1 cellular context compared by ENCODE assay signal in the genomic region with DNA sequence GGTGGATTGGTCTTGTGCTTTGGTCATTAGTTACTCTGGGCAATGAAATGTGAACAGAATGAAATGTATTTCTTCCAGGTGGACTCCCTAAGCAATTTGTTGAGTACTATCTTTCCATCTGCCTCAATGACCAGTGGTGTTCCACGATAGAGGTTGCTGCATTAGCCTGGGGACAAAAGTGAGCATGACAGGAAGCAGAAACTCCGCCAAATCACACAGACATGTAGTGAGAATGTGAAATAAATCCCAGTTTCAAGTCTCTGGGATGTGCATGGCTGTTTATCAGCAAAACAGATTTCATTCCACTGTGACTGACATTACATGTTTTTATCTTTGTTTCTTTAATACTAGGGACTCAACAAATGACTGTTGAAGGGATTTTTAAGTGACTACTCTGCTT.
TF ChIP-seq lines count a peak whose summit lies in the region.

No MANE protein-coding gene starts in this region.

TF ChIP-seq in HCT116, 20 proteins besides CTCF, POLR2A, EP300 and RAD21 (continued from another document):
- TF ChIP-seq REST (IDR thresholded peaks at IDR 0.05; ENCODE audit: low read depth) (no peak), ZFX (IDR thresholded peaks at IDR 0.05) (no peak), EGR1 (IDR thresholded peaks at IDR 0.05; ENCODE audit: low read depth) (no peak)
- TF ChIP-seq, protein P1, sequence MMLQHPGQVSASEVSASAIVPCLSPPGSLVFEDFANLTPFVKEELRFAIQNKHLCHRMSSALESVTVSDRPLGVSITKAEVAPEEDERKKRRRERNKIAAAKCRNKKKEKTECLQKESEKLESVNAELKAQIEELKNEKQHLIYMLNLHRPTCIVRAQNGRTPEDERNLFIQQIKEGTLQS (IDR thresholded peaks at IDR 0.05), result no peak
TF ChIP-seq in HCT116: peak in this region for 0.
